In the genomic region with DNA sequence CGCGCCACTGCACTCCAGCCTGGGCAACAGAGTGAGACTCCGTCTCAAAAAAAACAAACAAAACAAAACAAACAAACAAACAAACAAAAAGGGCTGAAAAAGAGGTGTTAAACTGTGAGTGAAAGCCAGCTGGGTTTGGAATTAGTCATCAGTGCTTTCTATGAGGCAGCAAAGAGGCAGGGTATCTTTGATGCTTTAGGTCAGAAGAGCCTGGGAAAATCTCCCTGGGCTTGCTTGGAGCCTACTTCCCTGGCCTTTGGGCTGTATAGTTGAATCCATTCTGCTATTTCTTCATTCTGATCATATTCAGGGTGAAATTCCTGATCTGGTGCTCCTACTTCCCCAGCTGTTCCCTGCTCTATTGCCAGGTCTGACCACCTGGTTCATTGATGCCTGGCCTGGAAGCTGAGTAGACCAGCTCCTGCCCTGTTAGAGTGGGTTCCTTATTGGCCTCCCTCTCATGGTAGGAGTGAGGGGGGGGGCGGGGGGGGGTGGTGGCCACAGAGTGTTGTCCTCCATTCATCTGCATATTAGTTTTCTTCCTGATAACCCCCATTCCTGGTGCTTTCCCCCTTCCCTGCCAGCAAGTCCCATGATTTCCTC, we compare ENCODE assay signal across 17 cellular contexts.
DNase-seq lines count a peak whose midpoint lies in the region; ATAC-seq, FAIRE-seq and TF ChIP-seq lines count a peak whose summit lies in the region.
"Had no signal": no experiment of that assay in that cellular context is flagged by ENCODE, and none has a peak within 500 bp of the region (broad histone marks: within the 10 kb centered on the region; RNA-seq: fewer than 3 reads in every experiment).

No MANE protein-coding gene starts in this region.

- H3K4me1 ChIP-seq in mesenchymal stem cell (ENCODE audit: control insufficient read depth, insufficient read depth, low read depth, low read length) (peaks cover 15% of the 10 kb centered on the region), right lobe of liver (no peaks in the 10 kb centered on the region)
- H3K4me1 ChIP-seq: testis had no signal

- FAIRE-seq in urothelium cell line (lab: Jason Lieb, UNC) = no peak
- FAIRE-seq: endothelial cell of umbilical vein had no signal

- TF ChIP-seq POLR2A in right lobe of liver (IDR thresholded peaks at IDR 0.05) = no peak

- H2BK5ac ChIP-seq in mesenchymal stem cell (ENCODE audit: low read depth, low read length, poor library complexity, severe bottlenecking) = no peak overlapping the region

- H3K27me3 ChIP-seq in mesenchymal stem cell (ENCODE audit: control insufficient read depth in 1 of 2, insufficient read depth in 1 of 2, low read length in 2 of 2) (no peaks in the 10 kb centered on the region), right lobe of liver (no peaks in the 10 kb centered on the region)
- H3K27me3 ChIP-seq: testis had no signal

- no peaks in the 10 kb centered on the region for H3K79me1 ChIP-seq in mesenchymal stem cell (replicated peaks; ENCODE audit: low read length, poor library complexity, severe bottlenecking)

- H3K9me3 ChIP-seq in mesenchymal stem cell (ENCODE audit: control insufficient read depth, low read length) (no peaks in the 10 kb centered on the region), right lobe of liver (no peaks in the 10 kb centered on the region)
- H3K9me3 ChIP-seq: testis had no signal

- H3K27ac ChIP-seq in mesenchymal stem cell (ENCODE audit: low read length, poor library complexity, severe bottlenecking) (no peak overlapping the region), right lobe of liver (no peak overlapping the region)
- H3K27ac ChIP-seq: testis had no signal

- DNase-seq in mesenchymal stem cell (peak; percentile 51), GM19238 (ENCODE audit: insufficient read length, low spot score) (no peak), right lobe of liver (no peak), urothelium cell line (ENCODE audit: low spot score) (no peak), COLO668 (lab: John Stamatoyannopoulos, UW; ENCODE audit: unreplicated experiment) (no peak)
- DNase-seq: activated CD4-positive, alpha-beta T cell treated with anti-CD3 and anti-CD28 coated beads, Interleukin-2, amount 50 U/mL, for 1 hour; CD4-positive, alpha-beta T cell; hypothalamus; NCI-H146; NCI-H510A treated with DMSO at 0.1 percent for 48 hours; RPMI8226; T-helper 17 cell; testis had no signal

- H2BK12ac ChIP-seq in mesenchymal stem cell (ENCODE audit: low read length in 2 of 2) = no peak overlapping the region

- no peak overlapping the region for H2AK5ac ChIP-seq in mesenchymal stem cell (ENCODE audit: low read length, severe bottlenecking)

- H3K14ac ChIP-seq in mesenchymal stem cell (ENCODE audit: low read length in 2 of 2) = no peak overlapping the region

- H3K9ac ChIP-seq in mesenchymal stem cell (ENCODE audit: low read length) = no peak overlapping the region

- H3K4ac ChIP-seq in mesenchymal stem cell (ENCODE audit: low read depth in 1 of 2, low read length in 2 of 2) = no peak overlapping the region

- no peak overlapping the region for H3K18ac ChIP-seq in mesenchymal stem cell (ENCODE audit: low read depth in 1 of 2, low read length in 2 of 2)

- H3K23ac ChIP-seq in mesenchymal stem cell (ENCODE audit: low read length in 2 of 2) = no peak overlapping the region

- H3K4me2 ChIP-seq in mesenchymal stem cell (ENCODE audit: low read length, poor library complexity, severe bottlenecking) = no peak overlapping the region

- intact Hi-C loops in right lobe of liver (cut with DNase I) = no loop called here

- ATAC-seq in GM18907 (IDR thresholded peaks at IDR 0.05; ENCODE audit: unreplicated experiment) = peak; percentile 76
- peak; percentile 90 for ATAC-seq in GM21717 (IDR thresholded peaks at IDR 0.05; ENCODE audit: unreplicated experiment)
- peak; percentile 74 for ATAC-seq in HG03354 (IDR thresholded peaks at IDR 0.05; ENCODE audit: poor library complexity, severe bottlenecking, unreplicated experiment)
- ATAC-seq in right lobe of liver = no peak
- ATAC-seq: T-helper 17 cell had no signal

- H3K36me3 ChIP-seq in mesenchymal stem cell (ENCODE audit: control insufficient read depth in 1 of 2, insufficient read depth in 2 of 2, low read depth in 1 of 2, low read length in 2 of 2) = no peaks in the 10 kb centered on the region
- H3K36me3 ChIP-seq in right lobe of liver = no peaks in the 10 kb centered on the region

- H2BK15ac ChIP-seq in mesenchymal stem cell (ENCODE audit: low read depth, poor library complexity, severe bottlenecking) = no peak overlapping the region

- no peak overlapping the region for H3K4me3 ChIP-seq in mesenchymal stem cell (ENCODE audit: insufficient read depth in 1 of 2, low read depth in 1 of 2, low read length in 2 of 2)
- no peak overlapping the region for H3K4me3 ChIP-seq in right lobe of liver
- H3K4me3 ChIP-seq: testis had no signal

- TF ChIP-seq CTCF in right lobe of liver (IDR thresholded peaks at IDR 0.05) = no peak

- no CpG with 5 or more reads among the region's 4 CpGs for WGBS in mesenchymal stem cell
- WGBS in right lobe of liver (ENCODE audit: insufficient coverage, low coverage, low lambda C conversion rate, missing lambda C conversion rate) = 8% methylated on average over 2 of the region's 4 CpGs

- no peak overlapping the region for H4K8ac ChIP-seq in mesenchymal stem cell (ENCODE audit: low read length)

- no peak overlapping the region for H2BK120ac ChIP-seq in mesenchymal stem cell (ENCODE audit: low read depth, low read length)

- no peak overlapping the region for H4K91ac ChIP-seq in mesenchymal stem cell (ENCODE audit: low read length)

- H2AFZ ChIP-seq in mesenchymal stem cell (ENCODE audit: low read depth, low read length) = no peak overlapping the region

Comparison
In these comparisons a context has a peak if more than half of its experiments do, and no peak if none do; other contexts are left out.
1. ATAC-seq: peak in GM18907 (single experiment), GM21717 (single experiment) and HG03354 (single experiment); none in right lobe of liver (0 of 4).